ENCODE assay signal across 15 cellular contexts in genomic region chr15:28602152-28602551, GRCh38. TPM values are rescaled to one million over a fixed set of nuclear protein-coding genes. Genes with fewer than 3 reads are reported as not detected.
"Had no signal": no experiment of that assay in that cellular context is flagged by ENCODE, and none has a peak within 500 bp of the region (broad histone marks: within the 10 kb centered on the region; RNA-seq: fewer than 3 reads in every experiment).

No MANE protein-coding gene starts in this region.

RNA-seq across cellular contexts. Expression of gene GOLGA6L25, which starts 48.8 kb away (rescaled TPM):
- total RNA-seq: stomach, subcutaneous adipose tissue, suprapubic skin, temporal lobe, testis, thoracic aorta, thyroid gland, tibial nerve, transverse colon, upper lobe of left lung, upper lobe of right lung, ureter, urinary bladder, uterus, vagina had no signal
- polyA plus RNA-seq: stomach, urinary bladder had no signal
